In genomic region chr14:105476937-105477658, GRCh38 we compare ENCODE assay signal across 8 cellular contexts. TPM values are rescaled to one million over a fixed set of nuclear protein-coding genes. Genes with fewer than 3 reads are reported as not detected.
DNase-seq lines count a peak whose midpoint lies in the region; ATAC-seq, FAIRE-seq and TF ChIP-seq lines count a peak whose summit lies in the region.
"Had no signal": no experiment of that assay in that cellular context is flagged by ENCODE, and none has a peak within 500 bp of the region (broad histone marks: within the 10 kb centered on the region; RNA-seq: fewer than 3 reads in every experiment).

No MANE protein-coding gene starts in this region.

- H3K27me3 ChIP-seq in GM23248 (replicated peaks; ENCODE audit: insufficient read depth) = no peaks in the 10 kb centered on the region
- H3K27me3 ChIP-seq in neural progenitor cell = peaks cover 75% of the 10 kb centered on the region

- DNase-seq in GM23248 (no peak), neural progenitor cell (ENCODE audit: low spot score) (no peak), D721Med (ENCODE audit: insufficient read length, low spot score) (no peak), foreskin fibroblast (no peak)
- DNase-seq in central memory CD8-positive, alpha-beta T cell (ENCODE audit: low spot score in 2 of 2) = no peak
- no peak for DNase-seq in stimulated activated CD4-positive, alpha-beta T cell treated with anti-CD3 and anti-CD28 coated beads, Interleukin-4, amount 100 ng/mL, for 1 hour
- DNase-seq: SW 1271 had no signal

- H2AFZ ChIP-seq in GM23248 = no peak overlapping the region
- H2AFZ ChIP-seq in neural progenitor cell (replicated peaks) = no peak overlapping the region

- H3K4me3 Mint-ChIP-seq in central memory CD8-positive, alpha-beta T cell = peak overlapping the region; percentile 72
- H3K4me3 Mint-ChIP-seq in neural progenitor cell = peak overlapping the region; percentile 62

- peak overlapping the region; percentile 77 for H3K4me2 ChIP-seq in GM23248 (ENCODE audit: unreplicated experiment)
- no peak overlapping the region for H3K4me2 ChIP-seq in neural progenitor cell

- H3K27ac Mint-ChIP-seq in central memory CD8-positive, alpha-beta T cell (ENCODE audit: low read depth) = peak overlapping the region; percentile 93
- no peak overlapping the region for H3K27ac Mint-ChIP-seq in neural progenitor cell

- in situ Hi-C loops in GM23248 (cut with MboI) = no loop called here

- no peak for FAIRE-seq in D721Med (lab: Jason Lieb, UNC)

- H3F3A ChIP-seq in GM23248 (ENCODE audit: insufficient read depth) (no peaks in the 10 kb centered on the region), neural progenitor cell (ENCODE audit: low read depth) (peaks cover 29% of the 10 kb centered on the region)

- H3K27me3 Mint-ChIP-seq in central memory CD8-positive, alpha-beta T cell = no peaks in the 10 kb centered on the region
- peaks cover 9% of the 10 kb centered on the region for H3K27me3 Mint-ChIP-seq in neural progenitor cell (ENCODE audit: insufficient read depth, low read depth)

- 73 to 74% methylated on average over 14 to 15 of the region's 15 CpGs for WGBS in GM23248 (ENCODE audit: low coverage in 1 of 2, low lambda C conversion rate in 2 of 2, missing lambda C conversion rate in 2 of 2), 2 experiments

- peaks cover 10% of the 10 kb centered on the region for H3K79me2 ChIP-seq in GM23248 (ENCODE audit: insufficient read depth)
- H3K79me2 ChIP-seq in neural progenitor cell (ENCODE audit: low read depth) = no peaks in the 10 kb centered on the region

- H4K20me1 ChIP-seq in GM23248 (ENCODE audit: insufficient read depth) (no peaks in the 10 kb centered on the region), neural progenitor cell (ENCODE audit: low read depth) (peaks cover 60% of the 10 kb centered on the region)

- H3K36me3 ChIP-seq in GM23248 (ENCODE audit: low read depth) (no peaks in the 10 kb centered on the region), neural progenitor cell (no peaks in the 10 kb centered on the region)

- TF ChIP-seq CTCF in neural progenitor cell (IDR thresholded peaks at IDR 0.05) (no peak), D721Med (IDR thresholded peaks at IDR 0.05; ENCODE audit: insufficient read depth, missing control alignments) (no peak), foreskin fibroblast (IDR thresholded peaks at IDR 0.05; ENCODE audit: low read depth, low read length) (no peak)

- no peaks in the 10 kb centered on the region for H3K9me2 ChIP-seq in GM23248 (ENCODE audit: insufficient read depth)

- H3K27ac ChIP-seq in GM23248 (peak overlapping the region; percentile 86), neural progenitor cell (no peak overlapping the region)
- H3K27ac ChIP-seq: HL-60 had no signal

- no peak for ATAC-seq in central memory CD8-positive, alpha-beta T cell (replicated peaks; ENCODE audit: extremely low read depth, poor library complexity, severe bottlenecking)

- H3K4me1 ChIP-seq in GM23248 (ENCODE audit: insufficient read depth) (peaks cover 17% of the 10 kb centered on the region), neural progenitor cell (peaks cover 42% of the 10 kb centered on the region)

- H3K4me3 ChIP-seq in GM23248 = peak overlapping the region; percentile 75
- no peak overlapping the region for H3K4me3 ChIP-seq in neural progenitor cell
- no peak overlapping the region for H3K4me3 ChIP-seq in foreskin fibroblast (ENCODE audit: low read depth in 1 of 2, low read length in 2 of 2)

- H3K9me3 Mint-ChIP-seq in central memory CD8-positive, alpha-beta T cell = no peaks in the 10 kb centered on the region
- H3K9me3 Mint-ChIP-seq in neural progenitor cell = no peaks in the 10 kb centered on the region

- peaks cover 33% of the 10 kb centered on the region for H3K36me3 Mint-ChIP-seq in central memory CD8-positive, alpha-beta T cell (ENCODE audit: insufficient read depth)
- H3K36me3 Mint-ChIP-seq in neural progenitor cell = no peaks in the 10 kb centered on the region

- H3K9me3 ChIP-seq in GM23248 (ENCODE audit: low read depth) (no peaks in the 10 kb centered on the region), neural progenitor cell (ENCODE audit: low read depth) (no peaks in the 10 kb centered on the region)

- peak overlapping the region; percentile 90 for H3K9ac ChIP-seq in GM23248
- no peak overlapping the region for H3K9ac ChIP-seq in neural progenitor cell

- peaks cover 32% of the 10 kb centered on the region for H3K4me1 Mint-ChIP-seq in central memory CD8-positive, alpha-beta T cell
- H3K4me1 Mint-ChIP-seq in neural progenitor cell = peaks cover 36% of the 10 kb centered on the region

RNA-seq across cellular contexts. Expression of gene CRIP2, which starts 2.5 kb away (rescaled TPM):
- 149 and 188 TPM in 2 replicates for total RNA-seq in GM23248 (2014; rRNA removed; shearing (Covaris generic))
- 317 and 319 TPM in 2 replicates for polyA plus RNA-seq in GM23248 (2016; fragmentation: Nextera tagmentation; extraction: Ambion mirVana)
- total RNA-seq in neural progenitor cell (ENCODE audit: low replicate concordance) = 0.30 and 3.5 TPM in 2 replicates

RNA-seq across cellular contexts. Expression of gene CRIP1, which starts 9.6 kb away (rescaled TPM):
- total RNA-seq in GM23248 (2014; rRNA removed; shearing (Covaris generic)) = 1.8 and 12.3 TPM in 2 replicates
- polyA plus RNA-seq in GM23248 (2016; fragmentation: Nextera tagmentation; extraction: Ambion mirVana) = 32.7 and 37.7 TPM in 2 replicates
- 2.6 TPM in 1 of 2 replicates, not detected in the other for total RNA-seq in neural progenitor cell (ENCODE audit: low replicate concordance)

RNA-seq across cellular contexts. Expression of gene TEDC1, which starts 13.9 kb away (rescaled TPM):
- 8.7 and 9.8 TPM in 2 replicates for total RNA-seq in GM23248 (2014; rRNA removed; shearing (Covaris generic))
- polyA plus RNA-seq in GM23248 (2016; fragmentation: Nextera tagmentation; extraction: Ambion mirVana) = 4.0 and 6.4 TPM in 2 replicates
- total RNA-seq in neural progenitor cell (ENCODE audit: low replicate concordance) = 3.6 and 25.0 TPM in 2 replicates

RNA-seq across cellular contexts. Expression of gene TMEM121, which starts 49.3 kb away (rescaled TPM):
- total RNA-seq in GM23248 (2014; rRNA removed; shearing (Covaris generic)) = 11.1 and 20.5 TPM in 2 replicates
- 4.1 and 5.8 TPM in 2 replicates for polyA plus RNA-seq in GM23248 (2016; fragmentation: Nextera tagmentation; extraction: Ambion mirVana)
- total RNA-seq in neural progenitor cell (ENCODE audit: low replicate concordance) = 0.90 and 3.6 TPM in 2 replicates

RNA-seq across cellular contexts. Expression of gene MTA1, which starts 57.5 kb away (rescaled TPM):
- 37.0 and 50.3 TPM in 2 replicates for total RNA-seq in GM23248 (2014; rRNA removed; shearing (Covaris generic))
- polyA plus RNA-seq in GM23248 (2016; fragmentation: Nextera tagmentation; extraction: Ambion mirVana) = 8.1 and 9.6 TPM in 2 replicates
- 59.8 and 117 TPM in 2 replicates for total RNA-seq in neural progenitor cell (ENCODE audit: low replicate concordance)

Comparison
In these comparisons a context has a peak if more than half of its experiments do, and no peak if none do; other contexts are left out.
1. RNA of gene CRIP2, which starts 2.5 kb away (total RNA-seq): 149 to 188 TPM in GM23248; 0.30 to 3.5 TPM in neural progenitor cell; every median in the first group is over 10 times any median in the second.